8 cellular contexts compared by ENCODE assay signal in the genomic region with DNA sequence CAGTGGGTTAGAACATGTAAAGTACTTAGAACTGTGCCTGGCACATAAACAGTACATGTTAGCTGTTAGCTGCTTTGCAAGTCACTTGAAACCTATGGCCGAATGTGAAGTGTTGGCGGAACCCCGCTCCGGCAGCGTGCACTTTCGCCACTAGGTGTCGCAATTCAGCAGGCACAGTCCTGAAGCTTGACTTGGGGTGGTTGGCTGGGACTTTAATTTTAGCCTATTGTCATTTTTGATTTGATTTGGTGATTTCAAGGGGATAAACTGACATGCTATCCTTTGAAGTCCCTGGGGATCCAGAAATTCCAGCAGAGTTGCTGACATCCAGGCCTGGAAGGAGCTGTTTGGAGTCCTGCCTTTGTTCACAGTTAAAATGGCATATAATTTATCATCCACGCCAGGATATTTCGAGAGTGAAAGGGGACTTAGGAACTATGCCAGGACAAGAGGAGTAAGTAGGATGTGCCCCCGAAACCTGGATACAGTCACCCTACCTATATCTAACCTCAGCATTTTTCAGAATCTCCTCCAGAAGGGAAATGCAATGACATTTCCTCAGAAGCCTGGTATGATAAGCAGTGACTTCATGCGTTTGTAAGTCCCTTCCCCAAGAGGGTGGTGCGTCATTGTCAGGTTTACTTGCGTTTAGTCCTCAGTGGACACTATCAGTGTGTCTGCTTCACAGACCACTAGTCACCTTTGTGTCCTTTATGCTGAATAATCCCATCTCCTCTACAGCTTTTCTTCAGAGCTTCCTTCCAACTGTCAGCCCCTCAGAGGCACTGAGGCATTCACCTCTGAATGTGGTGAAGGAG. TPM values are rescaled to one million over a fixed set of nuclear protein-coding genes. Genes with fewer than 3 reads are reported as not detected.
A peak's percentile ranks its signal among the peaks of the same experiment; 100 is the strongest.
DNase-seq lines count a peak whose midpoint lies in the region; ATAC-seq and TF ChIP-seq lines count a peak whose summit lies in the region.

No MANE protein-coding gene starts in this region.

- H3K4me3 ChIP-seq in coronary artery: no peak overlapping the region
- H3K4me3 ChIP-seq in right lobe of liver: no peak overlapping the region

- intact Hi-C loops in right lobe of liver (cut with DNase I): loop anchor here (5.0 to 10.0 kb wide), 4 partner anchors 61 to 204 kb away; no protein-coding TSS in a partner anchor

- DNase-seq in DMS114 treated with DMSO at 0.1 percent for 48 hours (lab: John Stamatoyannopoulos, UW; ENCODE audit: unreplicated experiment): peak; percentile 63
- peak; percentile 39 for DNase-seq in NCI-H524 treated with DMSO at 0.1 percent for 48 hours (lab: John Stamatoyannopoulos, UW)
- DNase-seq in activated CD4-positive, alpha-beta T cell treated with anti-CD3 and anti-CD28 coated beads, Interleukin-2, amount 50 U/mL, for 1 hour: peak; percentile 85
- peak; percentile 83 for DNase-seq in coronary artery (ENCODE audit: low spot score)
- peak; percentile 82 to 87 (median 82) for DNase-seq in right lobe of liver
- DNase-seq in stimulated activated CD4-positive, alpha-beta T cell treated with anti-CD3 and anti-CD28 coated beads, TNF-alpha, amount 100 ng/mL, for 24 hours (ENCODE audit: low read depth in 3 of 3): peak; percentile 68 to 79 (median 77)
- no peak for DNase-seq in NK-92 treated with Interleukin-12 subunit alpha and Interleukin-12 subunit beta, amount 100 ng/mL, for 24 hours (lab: John Stamatoyannopoulos, UW)

- WGBS in right lobe of liver (ENCODE audit: insufficient coverage, low coverage, low lambda C conversion rate, missing lambda C conversion rate): 1% methylated on average over 10 of the region's 13 CpGs

- H3K9me3 ChIP-seq in right lobe of liver: no peaks in the 10 kb centered on the region

- TF ChIP-seq CTCF in coronary artery (IDR thresholded peaks at IDR 0.05) (peak; percentile 95), right lobe of liver (IDR thresholded peaks at IDR 0.05) (peak; percentile 92 to 99 (median 98))

- TF ChIP-seq POLR2A in right lobe of liver (IDR thresholded peaks at IDR 0.05): no peak

- ATAC-seq in HG02870 (IDR thresholded peaks at IDR 0.05; ENCODE audit: unreplicated experiment) (peak; percentile 50), right lobe of liver (peak; percentile 50 to 59 (median 52))

- H3K27ac ChIP-seq in coronary artery: peak overlapping the region in 1 of 2 donors; percentile 35
- no peak overlapping the region for H3K27ac ChIP-seq in right lobe of liver

- H3K36me3 ChIP-seq in right lobe of liver: no peaks in the 10 kb centered on the region

- peaks cover 0 to 6% (median 2%) of the 10 kb centered on the region in 4 donors for H3K4me1 ChIP-seq in right lobe of liver

- H3K27me3 ChIP-seq in right lobe of liver: no peaks in the 10 kb centered on the region

RNA-seq across cellular contexts. Expression of a gene that starts 3.5 kb away (rescaled TPM):
- 10 to 100 TPM; 23.7 to 53.2 (median 39.8) TPM for total RNA-seq in right lobe of liver
